ENCODE assay signal across 12 cellular contexts in the genomic region with DNA sequence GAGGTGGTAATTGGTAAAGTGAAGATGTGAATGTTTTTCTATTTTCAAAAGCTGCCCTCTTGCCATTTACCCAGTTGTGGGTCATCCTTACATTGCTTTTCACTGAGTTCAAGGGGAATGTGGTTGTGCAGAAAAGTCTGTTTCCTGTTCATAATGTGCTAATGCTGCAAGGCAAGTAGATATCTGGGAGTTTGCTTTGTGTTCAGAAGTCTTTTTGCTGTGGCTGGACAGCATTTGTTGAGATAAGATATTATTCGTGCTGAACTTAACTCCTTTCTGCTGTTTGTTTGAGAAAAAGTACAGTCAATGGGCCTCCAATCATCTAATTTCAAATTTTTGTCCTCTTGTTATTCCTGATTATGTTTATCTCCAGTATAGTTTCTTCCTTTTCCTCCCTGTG.
A peak's percentile ranks its signal among the peaks of the same experiment; 100 is the strongest.
DNase-seq lines count a peak whose midpoint lies in the region; ATAC-seq and TF ChIP-seq lines count a peak whose summit lies in the region.
"Had no signal": no experiment of that assay in that cellular context is flagged by ENCODE, and none has a peak within 500 bp of the region (broad histone marks: within the 10 kb centered on the region; RNA-seq: fewer than 3 reads in every experiment).

No MANE protein-coding gene starts in this region.

- H3K4me1 ChIP-seq in muscle layer of colon (ENCODE audit: insufficient read depth, low read length) = peaks cover 22% of the 10 kb centered on the region
- H3K4me1 ChIP-seq: body of pancreas, parathyroid adenoma had no signal

- no peaks in the 10 kb centered on the region for H3K27me3 ChIP-seq in AG04450 (ENCODE audit: control insufficient read depth, insufficient read depth, low read length)
- no peaks in the 10 kb centered on the region for H3K27me3 ChIP-seq in muscle layer of colon (ENCODE audit: control insufficient read depth in 1 of 2, insufficient read depth in 2 of 2, low read length in 2 of 2)
- H3K27me3 ChIP-seq: body of pancreas had no signal

- TF ChIP-seq CTCF in AG04450 (IDR thresholded peaks at IDR 0.05; ENCODE audit: low read depth, low read length) (no peak), coronary artery (IDR thresholded peaks at IDR 0.05) (no peak)

- ATAC-seq in HG03108 (IDR thresholded peaks at IDR 0.05; ENCODE audit: unreplicated experiment) (no peak), GM18873 (IDR thresholded peaks at IDR 0.05; ENCODE audit: low FRiP score, unreplicated experiment) (no peak), HG03432 (IDR thresholded peaks at IDR 0.05; ENCODE audit: unreplicated experiment) (no peak)
- ATAC-seq: activated CD4-positive, alpha-beta T cell treated with anti-CD3 and anti-CD28 coated beads for 36 hours had no signal

- POLR2A ChIA-PET in AG04450 (lab: Yijun Ruan, JAX) = no interaction called here

- H3K4me3 ChIP-seq in AG04450 (ENCODE audit: low read depth, low read length) = no peak overlapping the region
- H3K4me3 ChIP-seq in coronary artery = no peak overlapping the region
- H3K4me3 ChIP-seq in muscle layer of colon (ENCODE audit: low read depth in 1 of 2, low read length in 2 of 2) = no peak overlapping the region
- H3K4me3 ChIP-seq: body of pancreas had no signal

- H3K36me3 ChIP-seq in muscle layer of colon (ENCODE audit: insufficient read depth, low read length) = no peaks in the 10 kb centered on the region

- no peaks in the 10 kb centered on the region; the same call in 1 of the 2 replicates for H3K9me3 ChIP-seq in AG04450 (ENCODE audit: control insufficient read depth, insufficient read depth, low read length)
- no peaks in the 10 kb centered on the region for H3K9me3 ChIP-seq in muscle layer of colon (ENCODE audit: low read length)
- H3K9me3 ChIP-seq: body of pancreas had no signal

- DNase-seq in AG04450 (ENCODE audit: low read depth, low spot score) (no peak), M059J (ENCODE audit: low read depth) (peak; percentile 20), coronary artery (ENCODE audit: low spot score) (no peak), NCI-H1092 treated with DMSO at 0.1 percent for 48 hours (lab: John Stamatoyannopoulos, UW) (no peak)
- DNase-seq: activated CD4-positive, alpha-beta T cell treated with anti-CD3 and anti-CD28 coated beads for 36 hours; DND-41 had no signal

- H3K27ac ChIP-seq in AG04450 (ENCODE audit: low read depth, low read length) (peak overlapping the region; percentile 78), coronary artery (peak overlapping the region; percentile 84 to 95), muscle layer of colon (ENCODE audit: low read depth, low read length) (peak overlapping the region; percentile 35)
- H3K27ac ChIP-seq: body of pancreas, parathyroid adenoma had no signal

- no peak overlapping the region for H3K9ac ChIP-seq in muscle layer of colon (ENCODE audit: low read length)
- H3K9ac ChIP-seq: parathyroid adenoma had no signal

- CTCF ChIA-PET in AG04450 (lab: Charles Lee) = no interaction called here

Comparison
In these comparisons a context has a peak if more than half of its experiments do, and no peak if none do; other contexts are left out.
1. H3K27ac ChIP-seq: peak in every context shown above with its lines; median percentile 90 in coronary artery; 78 in AG04450; 35 in muscle layer of colon.